In the genomic region with DNA sequence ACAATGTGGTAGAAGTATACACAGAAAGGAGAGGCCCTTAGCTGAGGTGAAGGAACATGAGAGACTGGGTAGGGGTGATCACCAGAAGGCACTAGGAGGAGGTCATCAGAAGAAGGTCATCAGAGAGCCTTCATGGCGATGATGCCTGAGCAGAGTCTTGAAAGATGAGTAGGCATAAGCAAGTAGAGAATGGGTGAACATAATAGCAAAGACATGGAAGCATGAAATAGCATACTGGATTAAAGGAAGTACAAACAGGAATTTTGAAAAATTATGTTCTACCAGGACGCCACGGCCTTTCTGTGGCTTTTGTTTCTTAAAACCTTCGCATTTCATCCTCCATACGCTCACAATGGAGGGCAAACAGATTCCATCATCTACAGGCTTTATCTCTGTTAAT, we compare ENCODE assay signal across 16 cellular contexts. TPM values are rescaled to one million over a fixed set of nuclear protein-coding genes. Genes with fewer than 3 reads are reported as not detected.
DNase-seq lines count a peak whose midpoint lies in the region; ATAC-seq lines count a peak whose summit lies in the region.
"Had no signal": no experiment of that assay in that cellular context is flagged by ENCODE, and none has a peak within 500 bp of the region (broad histone marks: within the 10 kb centered on the region; RNA-seq: fewer than 3 reads in every experiment).

No MANE protein-coding gene starts in this region.

- peak; percentile 32 for ATAC-seq in activated CD8-positive, alpha-beta memory T cell treated with anti-CD3 and anti-CD28 coated beads, Interleukin-2, amount 10 ng/mL, durations not matched to agents 7 days and 5 days
- peak; percentile 37 for ATAC-seq in activated naive CD8-positive, alpha-beta T cell treated with anti-CD3 and anti-CD28 coated beads, Interleukin-2, amount 10 ng/mL, durations not matched to agents 7 days and 5 days (ENCODE audit: low read depth)
- ATAC-seq in stimulated activated naive CD8-positive, alpha-beta T cell treated with anti-CD3 and anti-CD28 coated beads, Interleukin-15, amount 100 ng/mL, for 72 hours: peak; percentile 29
- ATAC-seq in HG03175 (IDR thresholded peaks at IDR 0.05; ENCODE audit: unreplicated experiment) (no peak), sciatic nerve (no peak)

- H3K36me3 Mint-ChIP-seq in activated CD8-positive, alpha-beta memory T cell treated with anti-CD3 and anti-CD28 coated beads, Interleukin-2, amount 10 ng/mL, durations not matched to agents 7 days and 5 days: peaks cover 19% of the 10 kb centered on the region
- peaks cover 10% of the 10 kb centered on the region for H3K36me3 Mint-ChIP-seq in activated naive CD8-positive, alpha-beta T cell treated with anti-CD3 and anti-CD28 coated beads, Interleukin-2, amount 10 ng/mL, durations not matched to agents 7 days and 5 days

- H3K27me3 Mint-ChIP-seq in activated CD8-positive, alpha-beta memory T cell treated with anti-CD3 and anti-CD28 coated beads, Interleukin-2, amount 10 ng/mL, durations not matched to agents 7 days and 5 days: no peaks in the 10 kb centered on the region
- no peaks in the 10 kb centered on the region for H3K27me3 Mint-ChIP-seq in activated naive CD8-positive, alpha-beta T cell treated with anti-CD3 and anti-CD28 coated beads, Interleukin-2, amount 10 ng/mL, durations not matched to agents 7 days and 5 days
- H3K27me3 Mint-ChIP-seq in stimulated activated naive CD8-positive, alpha-beta T cell treated with anti-CD3 and anti-CD28 coated beads, Interleukin-15, amount 100 ng/mL, for 72 hours: no peaks in the 10 kb centered on the region

- CTCF ChIA-PET in activated CD8-positive, alpha-beta memory T cell treated with anti-CD3 and anti-CD28 coated beads, Interleukin-2, amount 10 ng/mL, durations not matched to agents 7 days and 5 days (lab: Charles Lee): interaction anchor here (1.2 to 3.4 kb wide), 14 partner anchors 9 to 240 kb away, joined by 3 to 16 read pairs (median 6); a partner anchor contains a TSS

- intact Hi-C loops in sciatic nerve (cut with DNase I): no loop called here

- H3K4me3 Mint-ChIP-seq in activated CD8-positive, alpha-beta memory T cell treated with anti-CD3 and anti-CD28 coated beads, Interleukin-2, amount 10 ng/mL, durations not matched to agents 7 days and 5 days: peak overlapping the region; percentile 81
- peak overlapping the region; percentile 87 for H3K4me3 Mint-ChIP-seq in activated naive CD8-positive, alpha-beta T cell treated with anti-CD3 and anti-CD28 coated beads, Interleukin-2, amount 10 ng/mL, durations not matched to agents 7 days and 5 days
- H3K4me3 Mint-ChIP-seq in stimulated activated naive CD8-positive, alpha-beta T cell treated with anti-CD3 and anti-CD28 coated beads, Interleukin-15, amount 100 ng/mL, for 72 hours: peak overlapping the region; percentile 70 to 78

- POLR2A ChIA-PET in activated naive CD8-positive, alpha-beta T cell treated with anti-CD3 and anti-CD28 coated beads, Interleukin-2, amount 10 ng/mL, durations not matched to agents 7 days and 5 days (lab: Charles Lee): interaction anchor here (0.6 to 2.1 kb wide), 11 partner anchors 17 to 239 kb away, joined by 3 to 6 read pairs (median 5); a partner anchor contains a TSS

- H3K4me1 Mint-ChIP-seq in activated CD8-positive, alpha-beta memory T cell treated with anti-CD3 and anti-CD28 coated beads, Interleukin-2, amount 10 ng/mL, durations not matched to agents 7 days and 5 days: peaks cover 45% of the 10 kb centered on the region
- H3K4me1 Mint-ChIP-seq in activated naive CD8-positive, alpha-beta T cell treated with anti-CD3 and anti-CD28 coated beads, Interleukin-2, amount 10 ng/mL, durations not matched to agents 7 days and 5 days: peaks cover 44% of the 10 kb centered on the region
- peaks cover 43% of the 10 kb centered on the region for H3K4me1 Mint-ChIP-seq in stimulated activated naive CD8-positive, alpha-beta T cell treated with anti-CD3 and anti-CD28 coated beads, Interleukin-15, amount 100 ng/mL, for 72 hours

- DNase-seq in activated CD8-positive, alpha-beta memory T cell treated with anti-CD3 and anti-CD28 coated beads, Interleukin-2, amount 10 ng/mL, durations not matched to agents 7 days and 5 days: no peak
- no peak for DNase-seq in activated CD8-positive, alpha-beta memory T cell treated with anti-CD3 and anti-CD28 coated beads, Interleukin-2, amount 50 U/mL, for 48 hours
- DNase-seq in NAMALWA (ENCODE audit: low spot score) (peak; percentile 59), sciatic nerve (ENCODE audit: low spot score) (no peak), A172 (ENCODE audit: low spot score) (no peak)
- no peak for DNase-seq in activated naive CD8-positive, alpha-beta T cell treated with anti-CD3 and anti-CD28 coated beads, Interleukin-2, amount 10 ng/mL, durations not matched to agents 7 days and 5 days
- DNase-seq in stimulated activated naive CD8-positive, alpha-beta T cell treated with anti-CD3 and anti-CD28 coated beads, Interleukin-15, amount 100 ng/mL, for 72 hours: no peak
- DNase-seq: central memory CD4-positive, alpha-beta T cell; foreskin melanocyte; NCI-H1694 treated with DMSO at 0.1 percent for 48 hours; NCI-H446 treated with DMSO at 0.1 percent for 48 hours; stimulated activated CD8-positive, alpha-beta memory T cell treated with anti-CD3 and anti-CD28 coated beads, Interleukin-4, amount 100 ng/mL, for 48 hours had no signal

- peak overlapping the region; percentile 94 for H3K27ac Mint-ChIP-seq in activated CD8-positive, alpha-beta memory T cell treated with anti-CD3 and anti-CD28 coated beads, Interleukin-2, amount 10 ng/mL, durations not matched to agents 7 days and 5 days
- peak overlapping the region; percentile 96 for H3K27ac Mint-ChIP-seq in activated naive CD8-positive, alpha-beta T cell treated with anti-CD3 and anti-CD28 coated beads, Interleukin-2, amount 10 ng/mL, durations not matched to agents 7 days and 5 days
- peak overlapping the region; percentile 86 to 91 for H3K27ac Mint-ChIP-seq in stimulated activated naive CD8-positive, alpha-beta T cell treated with anti-CD3 and anti-CD28 coated beads, Interleukin-15, amount 100 ng/mL, for 72 hours

- H3K9me3 Mint-ChIP-seq in activated CD8-positive, alpha-beta memory T cell treated with anti-CD3 and anti-CD28 coated beads, Interleukin-2, amount 10 ng/mL, durations not matched to agents 7 days and 5 days (ENCODE audit: low read depth): no peaks in the 10 kb centered on the region
- H3K9me3 Mint-ChIP-seq in activated naive CD8-positive, alpha-beta T cell treated with anti-CD3 and anti-CD28 coated beads, Interleukin-2, amount 10 ng/mL, durations not matched to agents 7 days and 5 days: no peaks in the 10 kb centered on the region
- H3K9me3 Mint-ChIP-seq in stimulated activated naive CD8-positive, alpha-beta T cell treated with anti-CD3 and anti-CD28 coated beads, Interleukin-15, amount 100 ng/mL, for 72 hours: no peaks in the 10 kb centered on the region

RNA-seq across cellular contexts. Expression of a gene that starts 2.9 kb away (rescaled TPM):
- 100 to 1,000 TPM in 1 of 2 experiments, 10 to 100 TPM in 1; 70.8 to 119 TPM for total RNA-seq in activated CD8-positive, alpha-beta memory T cell treated with anti-CD3 and anti-CD28 coated beads, Interleukin-2, amount 10 ng/mL, durations not matched to agents 7 days and 5 days
- total RNA-seq in activated naive CD8-positive, alpha-beta T cell treated with anti-CD3 and anti-CD28 coated beads, Interleukin-2, amount 10 ng/mL, durations not matched to agents 7 days and 5 days: 10 to 100 TPM; 78.5 to 83.5 TPM
- 2.6 TPM for total RNA-seq in sciatic nerve
- not detected in 2 replicates for total RNA-seq in A172 (2014; rRNA removed; shearing (Covaris generic))

RNA-seq across cellular contexts. Expression of a gene that starts 6.8 kb away (rescaled TPM):
- under 1 TPM in 1 of 2 experiments, not detected in 1; 0.19 TPM for total RNA-seq in activated CD8-positive, alpha-beta memory T cell treated with anti-CD3 and anti-CD28 coated beads, Interleukin-2, amount 10 ng/mL, durations not matched to agents 7 days and 5 days
- under 1 TPM in 1 of 2 experiments, not detected in 1; 0.14 TPM for total RNA-seq in activated naive CD8-positive, alpha-beta T cell treated with anti-CD3 and anti-CD28 coated beads, Interleukin-2, amount 10 ng/mL, durations not matched to agents 7 days and 5 days
- total RNA-seq in sciatic nerve: not detected
- not detected in 2 replicates for total RNA-seq in A172 (2014; rRNA removed; shearing (Covaris generic))
- total RNA-seq: lower leg skin, renal cortical epithelial cell, ureter had no signal

RNA-seq across cellular contexts. Expression of a gene that starts 57.2 kb away (rescaled TPM):
- total RNA-seq in activated CD8-positive, alpha-beta memory T cell treated with anti-CD3 and anti-CD28 coated beads, Interleukin-2, amount 10 ng/mL, durations not matched to agents 7 days and 5 days: 10 to 100 TPM; 37.8 to 51.0 TPM
- total RNA-seq in activated naive CD8-positive, alpha-beta T cell treated with anti-CD3 and anti-CD28 coated beads, Interleukin-2, amount 10 ng/mL, durations not matched to agents 7 days and 5 days: 10 to 100 TPM; 67.0 to 69.8 TPM
- total RNA-seq in sciatic nerve: 15.2 TPM
- total RNA-seq in A172 (2014; rRNA removed; shearing (Covaris generic)): 1.6 and 1.9 TPM in 2 replicates

Comparison
In these comparisons a context has a peak if more than half of its experiments do, and no peak if none do; other contexts are left out.
1. ATAC-seq: peak in activated CD8-positive, alpha-beta memory T cell treated with anti-CD3 and anti-CD28 coated beads, Interleukin-2, amount 10 ng/mL, durations not matched to agents 7 days and 5 days (single experiment), activated naive CD8-positive, alpha-beta T cell treated with anti-CD3 and anti-CD28 coated beads, Interleukin-2, amount 10 ng/mL, durations not matched to agents 7 days and 5 days (single experiment) and stimulated activated naive CD8-positive, alpha-beta T cell treated with anti-CD3 and anti-CD28 coated beads, Interleukin-15, amount 100 ng/mL, for 72 hours (single experiment); none in HG03175 (single experiment) and sciatic nerve (single experiment).
2. RNA of a gene that starts 2.9 kb away (total RNA-seq): 70.8 to 119 TPM in activated CD8-positive, alpha-beta memory T cell treated with anti-CD3 and anti-CD28 coated beads, Interleukin-2, amount 10 ng/mL, durations not matched to agents 7 days and 5 days and 78.5 to 83.5 TPM in activated naive CD8-positive, alpha-beta T cell treated with anti-CD3 and anti-CD28 coated beads, Interleukin-2, amount 10 ng/mL, durations not matched to agents 7 days and 5 days; 2.6 TPM in sciatic nerve (single experiment) and not detected in A172; every median in the first group is over 10 times any median in the second.
3. Peak in every context shown above with its lines, with median percentiles within 50 percentile points of each other: H3K27ac Mint-ChIP-seq and H3K4me3 Mint-ChIP-seq.